ENCODE assay signal across 17 cellular contexts in genomic region chr1:167800241-167800640, GRCh38.
"Had no signal": no experiment of that assay in that cellular context is flagged by ENCODE, and none has a peak within 500 bp of the region (broad histone marks: within the 10 kb centered on the region; RNA-seq: fewer than 3 reads in every experiment).

No MANE protein-coding gene starts in this region.

- FAIRE-seq: astrocyte, bronchial epithelial cell, small intestine had no signal

- H3K9me3 Mint-ChIP-seq: activated CD4-positive, alpha-beta memory T cell treated with anti-CD3 and anti-CD28 coated beads, Interleukin-2, amount 10 ng/mL, durations not matched to agents 7 days and 5 days; activated naive CD4-positive, alpha-beta T cell treated with anti-CD3 and anti-CD28 coated beads, Interleukin-2, amount 10 ng/mL, durations not matched to agents 7 days and 5 days; activated T-cell treated with anti-CD3 and anti-CD28 coated beads, Interleukin-2, amount 50 U/mL, for 24 hours; effector memory CD8-positive, alpha-beta T cell; naive thymus-derived CD8-positive, alpha-beta T cell had no signal

- H3K4me3 Mint-ChIP-seq: activated CD4-positive, alpha-beta memory T cell treated with anti-CD3 and anti-CD28 coated beads, Interleukin-2, amount 10 ng/mL, durations not matched to agents 7 days and 5 days; activated naive CD4-positive, alpha-beta T cell treated with anti-CD3 and anti-CD28 coated beads, Interleukin-2, amount 10 ng/mL, durations not matched to agents 7 days and 5 days; activated T-cell treated with anti-CD3 and anti-CD28 coated beads, Interleukin-2, amount 50 U/mL, for 24 hours; effector memory CD8-positive, alpha-beta T cell; naive thymus-derived CD8-positive, alpha-beta T cell; type B pancreatic cell had no signal

- H3K9me3 ChIP-seq: gastrocnemius medialis, heart left ventricle, neutrophil had no signal

- DNase-seq: activated CD4-positive, alpha-beta memory T cell treated with anti-CD3 and anti-CD28 coated beads, Interleukin-2, amount 10 ng/mL, durations not matched to agents 7 days and 5 days; activated CD4-positive, alpha-beta T cell treated with anti-CD3 and anti-CD28 coated beads for 4 hours; activated naive CD4-positive, alpha-beta T cell treated with anti-CD3 and anti-CD28 coated beads, Interleukin-2, amount 10 ng/mL, durations not matched to agents 7 days and 5 days; activated T-cell treated with anti-CD3 and anti-CD28 coated beads, Interleukin-2, amount 50 U/mL, for 24 hours; dermis blood vessel endothelial cell; effector memory CD8-positive, alpha-beta T cell; gastrocnemius medialis; heart left ventricle; naive thymus-derived CD8-positive, alpha-beta T cell; small intestine; stimulated activated naive CD8-positive, alpha-beta T cell treated with anti-CD3 and anti-CD28 coated beads, Interleukin-15, Interleukin-2, amounts not matched to agents 100 U/mL and 50 U/mL, for 24 hours; T-helper 2 cell had no signal

- H3K27me3 Mint-ChIP-seq: activated CD4-positive, alpha-beta memory T cell treated with anti-CD3 and anti-CD28 coated beads, Interleukin-2, amount 10 ng/mL, durations not matched to agents 7 days and 5 days; activated naive CD4-positive, alpha-beta T cell treated with anti-CD3 and anti-CD28 coated beads, Interleukin-2, amount 10 ng/mL, durations not matched to agents 7 days and 5 days; activated T-cell treated with anti-CD3 and anti-CD28 coated beads, Interleukin-2, amount 50 U/mL, for 24 hours; effector memory CD8-positive, alpha-beta T cell; naive thymus-derived CD8-positive, alpha-beta T cell; type B pancreatic cell had no signal

- H3K36me3 Mint-ChIP-seq: naive thymus-derived CD8-positive, alpha-beta T cell had no signal

- H3K27me3 ChIP-seq: gastrocnemius medialis, heart left ventricle, neutrophil had no signal

- H3K4me3 ChIP-seq: gastrocnemius medialis, heart left ventricle had no signal

- H3K27ac ChIP-seq: epithelial cell of prostate, gastrocnemius medialis, heart left ventricle, neutrophil had no signal

- H3K27ac Mint-ChIP-seq: activated CD4-positive, alpha-beta memory T cell treated with anti-CD3 and anti-CD28 coated beads, Interleukin-2, amount 10 ng/mL, durations not matched to agents 7 days and 5 days; activated naive CD4-positive, alpha-beta T cell treated with anti-CD3 and anti-CD28 coated beads, Interleukin-2, amount 10 ng/mL, durations not matched to agents 7 days and 5 days; activated T-cell treated with anti-CD3 and anti-CD28 coated beads, Interleukin-2, amount 50 U/mL, for 24 hours; effector memory CD8-positive, alpha-beta T cell; type B pancreatic cell had no signal

- H3K36me3 ChIP-seq: gastrocnemius medialis, heart left ventricle, neutrophil had no signal
